Comparison of ENCODE assay signal across 27 cellular contexts in the genomic region with DNA sequence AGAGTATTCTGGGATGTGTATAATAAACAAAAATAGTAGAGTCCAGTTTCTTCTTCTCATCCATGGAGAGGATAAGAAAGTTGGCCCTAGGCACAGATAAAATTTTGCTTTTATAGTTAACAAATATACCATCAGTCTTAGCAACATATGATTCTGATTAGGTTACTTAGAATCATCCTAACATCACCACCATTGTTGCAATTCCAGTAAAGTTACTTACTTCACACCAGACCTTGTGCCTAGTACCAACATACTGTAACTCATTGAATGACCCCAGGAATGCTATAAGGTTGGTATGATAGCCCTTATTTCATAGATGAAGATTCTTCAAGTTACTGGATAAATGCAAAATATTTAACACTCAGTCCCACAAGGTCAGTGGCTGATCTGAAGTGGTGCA.
"Had no signal": no experiment of that assay in that cellular context is flagged by ENCODE, and none has a peak within 500 bp of the region (broad histone marks: within the 10 kb centered on the region; RNA-seq: fewer than 3 reads in every experiment).

No MANE protein-coding gene starts in this region.

- H3K27ac ChIP-seq: dorsolateral prefrontal cortex, neural progenitor cell, parathyroid adenoma, right lobe of liver, suprapubic skin, transverse colon, upper lobe of right lung, uterus had no signal

- H3K4me1 ChIP-seq: neural progenitor cell, right lobe of liver, suprapubic skin, transverse colon, upper lobe of right lung, uterus had no signal

- H3K9ac ChIP-seq: neural progenitor cell, parathyroid adenoma had no signal

- ATAC-seq: left lobe of liver; mucosa of descending colon; right lobe of liver; stimulated activated naive CD8-positive, alpha-beta T cell treated with anti-CD3 and anti-CD28 coated beads, Interleukin-15, amount 100 ng/mL, for 72 hours; upper lobe of right lung had no signal

- H3K4me2 ChIP-seq: neural progenitor cell, smooth muscle cell had no signal

- H3K36me3 ChIP-seq: neural progenitor cell, right lobe of liver, suprapubic skin, transverse colon, upper lobe of right lung, uterus had no signal

- H3K27ac Mint-ChIP-seq: mesothelial cell of epicardium; nephron; neural progenitor cell; progenitor cell of endocrine pancreas; stimulated activated naive CD8-positive, alpha-beta T cell treated with anti-CD3 and anti-CD28 coated beads, Interleukin-15, amount 100 ng/mL, for 72 hours had no signal

- H3K4me3 ChIP-seq: dorsolateral prefrontal cortex, lung, mucosa of descending colon, neural progenitor cell, right lobe of liver, smooth muscle cell, suprapubic skin, transverse colon, upper lobe of right lung, uterus had no signal

- DNase-seq: dorsolateral prefrontal cortex; effector CD4-positive, alpha-beta T cell; kidney; mesenchymal stem cell; mucosa of descending colon; naive B cell; right lobe of liver; stimulated activated CD4-positive, alpha-beta T cell treated with anti-CD3 and anti-CD28 coated beads, Interleukin-12 subunit alpha, Interleukin-12 subunit beta, amount 100 ng/mL, for 4 hours; stimulated activated CD4-positive, alpha-beta T cell treated with anti-CD3 and anti-CD28 coated beads, Interleukin-1b, Interleukin-23, amount 100 ng/mL, for 48 hours; stimulated activated CD4-positive, alpha-beta T cell treated with anti-CD3 and anti-CD28 coated beads, Interleukin-4, amount 100 ng/mL, for 1 hour; stimulated activated CD8-positive, alpha-beta memory T cell treated with anti-CD3 and anti-CD28 coated beads, Interleukin-4, amount 100 ng/mL, for 48 hours; stimulated activated naive CD4-positive, alpha-beta T cell; stimulated activated naive CD8-positive, alpha-beta T cell treated with anti-CD3 and anti-CD28 coated beads, Interleukin-15, amount 100 ng/mL, for 72 hours; transverse colon; upper lobe of right lung; uterus had no signal

- H3K79me2 ChIP-seq: parathyroid adenoma had no signal

- H3K4me3 Mint-ChIP-seq: mesothelial cell of epicardium; nephron; neural progenitor cell; stimulated activated naive CD8-positive, alpha-beta T cell treated with anti-CD3 and anti-CD28 coated beads, Interleukin-15, amount 100 ng/mL, for 72 hours had no signal

- H3K27me3 Mint-ChIP-seq: naive B cell; progenitor cell of endocrine pancreas; stimulated activated naive CD8-positive, alpha-beta T cell treated with anti-CD3 and anti-CD28 coated beads, Interleukin-15, amount 100 ng/mL, for 72 hours had no signal

- H3K27me3 ChIP-seq: dorsolateral prefrontal cortex, neural progenitor cell, right lobe of liver, suprapubic skin, transverse colon, upper lobe of right lung, uterus had no signal

- FAIRE-seq: colon, frontal cortex, kidney had no signal

- H3K9me3 ChIP-seq: mucosa of descending colon, right lobe of liver, suprapubic skin, transverse colon, upper lobe of right lung, uterus had no signal

- H2AFZ ChIP-seq: neural progenitor cell, parathyroid adenoma had no signal
